Comparison of ENCODE assay signal across 8 cellular contexts in genomic region chr18:80148316-80149199, GRCh38. TPM values are rescaled to one million over a fixed set of nuclear protein-coding genes. Genes with fewer than 3 reads are reported as not detected.
DNase-seq lines count a peak whose midpoint lies in the region; ATAC-seq and TF ChIP-seq lines count a peak whose summit lies in the region.

No MANE protein-coding gene starts in this region.

- no peaks in the 10 kb centered on the region for H3K9me2 ChIP-seq in GM23338 (ENCODE audit: insufficient read depth)

- H3K27ac Mint-ChIP-seq in GM23338: peak overlapping the region; percentile 52; the same call in 1 of the 2 replicates
- no peak overlapping the region for H3K27ac Mint-ChIP-seq in activated CD4-positive, alpha-beta memory T cell treated with anti-CD3 and anti-CD28 coated beads for 36 hours
- H3K27ac Mint-ChIP-seq in stimulated activated naive B cell treated with anti-CD40 and anti-IgM and Interleukin-4, amounts not matched to agents 10 μg/mL and 1 μg/mL and 100 μg/mL, for 72 hours: peak overlapping the region; percentile 25

- CTCF ChIA-PET in activated CD4-positive, alpha-beta memory T cell treated with anti-CD3 and anti-CD28 coated beads for 36 hours (lab: Charles Lee): interaction anchor here (1.8 kb wide), 1 partner anchor 11 kb away, joined by 7 read pairs; no protein-coding TSS in a partner anchor

- peaks cover 4% of the 10 kb centered on the region; the same call in 1 of the 3 replicates for H3K36me3 Mint-ChIP-seq in GM23338 (ENCODE audit: low read depth)
- H3K36me3 Mint-ChIP-seq in activated CD4-positive, alpha-beta memory T cell treated with anti-CD3 and anti-CD28 coated beads for 36 hours: no peaks in the 10 kb centered on the region
- peaks cover 2 to 14% of the 10 kb centered on the region in 2 donors for H3K36me3 Mint-ChIP-seq in stimulated activated naive B cell treated with anti-CD40 and anti-IgM and Interleukin-4, amounts not matched to agents 10 μg/mL and 1 μg/mL and 100 μg/mL, for 72 hours

- no peak overlapping the region for H2AFZ ChIP-seq in GM23338

- H3K27me3 ChIP-seq in GM23338 (ENCODE audit: insufficient read depth) (no peaks in the 10 kb centered on the region; the same call in 1 of the 2 replicates), right atrium auricular region (no peaks in the 10 kb centered on the region)

- POLR2A ChIA-PET in activated CD4-positive, alpha-beta memory T cell treated with anti-CD3 and anti-CD28 coated beads for 36 hours (lab: Charles Lee): interaction anchor here (1.0 kb wide), 1 partner anchor 95 kb away, joined by 3 read pairs; no protein-coding TSS in a partner anchor

- peaks cover 19% of the 10 kb centered on the region for H3K27me3 Mint-ChIP-seq in GM23338 (ENCODE audit: insufficient read depth, low read depth, poor library complexity)
- peaks cover 22% of the 10 kb centered on the region for H3K27me3 Mint-ChIP-seq in activated CD4-positive, alpha-beta memory T cell treated with anti-CD3 and anti-CD28 coated beads for 36 hours
- H3K27me3 Mint-ChIP-seq in stimulated activated naive B cell treated with anti-CD40 and anti-IgM and Interleukin-4, amounts not matched to agents 10 μg/mL and 1 μg/mL and 100 μg/mL, for 72 hours: peaks cover 0 to 14% of the 10 kb centered on the region in 2 donors

- H3K4me3 ChIP-seq in AG10803 (ENCODE audit: low read length) (peak overlapping the region; percentile 83), GM23338 (peak overlapping the region; percentile 63), right atrium auricular region (peak overlapping the region; percentile 40 to 58)

- intact Hi-C loops in activated CD4-positive, alpha-beta memory T cell treated with anti-CD3 and anti-CD28 coated beads for 36 hours (cut with micrococcal nuclease): no loop called here

- no peaks in the 10 kb centered on the region for H3K36me3 ChIP-seq in GM23338 (ENCODE audit: insufficient read depth)
- no peaks in the 10 kb centered on the region for H3K36me3 ChIP-seq in right atrium auricular region

- peak overlapping the region; percentile 87 for H3K4me2 ChIP-seq in GM23338

- no peaks in the 10 kb centered on the region; the same call in 1 of the 2 replicates for H3K79me2 ChIP-seq in GM23338 (replicated peaks; ENCODE audit: insufficient read depth)

- no peaks in the 10 kb centered on the region; the same call in 2 of the 3 replicates for H3K9me3 Mint-ChIP-seq in GM23338
- H3K9me3 Mint-ChIP-seq in activated CD4-positive, alpha-beta memory T cell treated with anti-CD3 and anti-CD28 coated beads for 36 hours: no peaks in the 10 kb centered on the region
- no peaks in the 10 kb centered on the region for H3K9me3 Mint-ChIP-seq in stimulated activated naive B cell treated with anti-CD40 and anti-IgM and Interleukin-4, amounts not matched to agents 10 μg/mL and 1 μg/mL and 100 μg/mL, for 72 hours

- ATAC-seq in GM23338: peak; percentile 5; the same call in 2 of the 3 replicates
- peak in 1 of 2 donors; percentile 21 for ATAC-seq in stimulated activated naive B cell treated with anti-CD40 and anti-IgM and Interleukin-4, amounts not matched to agents 10 μg/mL and 1 μg/mL and 100 μg/mL, for 72 hours (replicated peaks)
- ATAC-seq in GM21528 (IDR thresholded peaks at IDR 0.05; ENCODE audit: low FRiP score, unreplicated experiment): no peak

- peaks cover 13% of the 10 kb centered on the region; the same call in 1 of the 2 replicates for H4K20me1 ChIP-seq in GM23338 (replicated peaks; ENCODE audit: insufficient read depth)

- DNase-seq in AG10803 (ENCODE audit: low read depth) (no peak), GM23338 (ENCODE audit: low spot score) (no peak), right atrium auricular region (ENCODE audit: low spot score) (no peak), germinal center (ENCODE audit: low spot score) (no peak)
- DNase-seq in activated CD4-positive, alpha-beta memory T cell treated with anti-CD3 and anti-CD28 coated beads for 36 hours: no peak
- DNase-seq in stimulated activated naive B cell treated with anti-CD40 and anti-IgM and Interleukin-4, amounts not matched to agents 10 μg/mL and 1 μg/mL and 100 μg/mL, for 72 hours: no peak
- no peak for DNase-seq in stimulated activated CD4-positive, alpha-beta T cell treated with anti-CD3 and anti-CD28 coated beads, Interleukin-12 subunit alpha, Interleukin-12 subunit beta, amount 100 ng/mL, for 4 hours

- no peaks in the 10 kb centered on the region; the same call in 1 of the 2 replicates for H3F3A ChIP-seq in GM23338 (replicated peaks; ENCODE audit: low read depth)

- H3K4me1 ChIP-seq in GM23338 (ENCODE audit: insufficient read depth) (no peaks in the 10 kb centered on the region), right atrium auricular region (no peaks in the 10 kb centered on the region)

- H3K27ac ChIP-seq in GM23338 (ENCODE audit: low read depth) (no peak overlapping the region), right atrium auricular region (no peak overlapping the region)

- no peaks in the 10 kb centered on the region for H3K9me3 ChIP-seq in right atrium auricular region

- peaks cover 12% of the 10 kb centered on the region; the same call in 1 of the 3 replicates for H3K4me1 Mint-ChIP-seq in GM23338
- H3K4me1 Mint-ChIP-seq in activated CD4-positive, alpha-beta memory T cell treated with anti-CD3 and anti-CD28 coated beads for 36 hours (ENCODE audit: low read depth): peaks cover 7% of the 10 kb centered on the region
- H3K4me1 Mint-ChIP-seq in stimulated activated naive B cell treated with anti-CD40 and anti-IgM and Interleukin-4, amounts not matched to agents 10 μg/mL and 1 μg/mL and 100 μg/mL, for 72 hours: peaks cover 14 to 24% of the 10 kb centered on the region in 2 donors

- TF ChIP-seq CTCF in AG10803 (conservative IDR thresholded peaks at IDR 0.05; ENCODE audit: low read length) (no peak), GM23338 (conservative IDR thresholded peaks at IDR 0.05; ENCODE audit: low read depth in 2 of 2) (no peak), right atrium auricular region (IDR thresholded peaks at IDR 0.05) (no peak)

- peak overlapping the region; percentile 93 for H3K4me3 Mint-ChIP-seq in GM23338
- H3K4me3 Mint-ChIP-seq in activated CD4-positive, alpha-beta memory T cell treated with anti-CD3 and anti-CD28 coated beads for 36 hours: peak overlapping the region; percentile 82
- peak overlapping the region; percentile 87 to 90 for H3K4me3 Mint-ChIP-seq in stimulated activated naive B cell treated with anti-CD40 and anti-IgM and Interleukin-4, amounts not matched to agents 10 μg/mL and 1 μg/mL and 100 μg/mL, for 72 hours

TF ChIP-seq in GM23338, 12 proteins besides CTCF, POLR2A, EP300 and RAD21:
- no peak for TF ChIP-seq ETS1 (IDR thresholded peaks at IDR 0.05)
- TF ChIP-seq POLR2AphosphoS5 (IDR thresholded peaks at IDR 0.05; ENCODE audit: low read depth): no peak
TF ChIP-seq in GM23338: peak in this region for 0.

RNA-seq across cellular contexts. Expression of gene ADNP2, which starts 39.5 kb away (rescaled TPM):
- total RNA-seq in GM23338 (2014; rRNA removed; shearing (Covaris generic)): 53.6 and 66.4 TPM in 2 replicates
- polyA plus RNA-seq in GM23338 (2016; fragmentation: Nextera tagmentation; extraction: Ambion mirVana): 18.5 and 19.3 TPM in 2 replicates
- 10 to 100 TPM; 19.4 to 21.7 TPM for total RNA-seq in activated CD4-positive, alpha-beta memory T cell treated with anti-CD3 and anti-CD28 coated beads for 36 hours
- 10 to 100 TPM; 10.9 to 12.3 TPM for total RNA-seq in right atrium auricular region
